13 cellular contexts compared by ENCODE assay signal in the genomic region with DNA sequence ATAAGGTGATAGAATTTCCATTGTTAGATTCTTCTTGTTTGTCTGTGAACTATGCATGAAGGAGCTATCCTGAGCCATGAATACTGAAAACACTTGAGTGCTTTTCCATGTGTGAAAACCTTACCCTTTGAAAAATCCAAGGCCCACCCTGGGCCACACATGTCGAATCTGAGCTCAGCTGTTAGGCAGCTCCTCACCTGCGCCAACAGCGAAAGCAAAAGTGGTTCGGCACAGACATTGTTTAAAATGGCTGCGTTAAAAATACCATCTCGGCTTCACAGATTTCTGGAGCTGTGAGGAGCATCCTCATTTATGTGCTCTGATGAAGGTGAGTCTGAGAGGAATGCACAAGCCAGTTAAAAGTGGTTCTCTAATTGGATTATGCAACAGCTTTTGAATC.
DNase-seq lines count a peak whose midpoint lies in the region; ATAC-seq and TF ChIP-seq lines count a peak whose summit lies in the region.
"Had no signal": no experiment of that assay in that cellular context is flagged by ENCODE, and none has a peak within 500 bp of the region (broad histone marks: within the 10 kb centered on the region; RNA-seq: fewer than 3 reads in every experiment).

No MANE protein-coding gene starts in this region.

- no peak overlapping the region for H3K4me3 ChIP-seq in SK-N-SH (ENCODE audit: low read depth in 2 of 2, low read length in 1 of 2)
- no peak overlapping the region for H3K4me3 ChIP-seq in PC-9
- H3K4me3 ChIP-seq in body of pancreas, result no peak overlapping the region
- H3K4me3 ChIP-seq: BLaER1 treated with 17β-estradiol and CSF1 and Interleukin-3, amounts not matched to agents 10 nM and 100 nM had no signal

- H3K9ac ChIP-seq in SK-N-SH, result no peak overlapping the region
- H3K9ac ChIP-seq: BLaER1 treated with 17β-estradiol and CSF1 and Interleukin-3, amounts not matched to agents 10 nM and 100 nM had no signal

- H3K4me2 ChIP-seq in SK-N-SH (0 out of 2 replicates have a peak overlapping the region, but pooled peaks have one; percentile 14), PC-9 (peak overlapping the region; percentile 20; the same call in 1 of the 2 replicates)
- H3K4me2 ChIP-seq: BLaER1 treated with 17β-estradiol and CSF1 and Interleukin-3, amounts not matched to agents 10 nM and 100 nM had no signal

- CTCF ChIA-PET in SK-N-SH (lab: Yijun Ruan, JAX), result interaction anchor here (1.5 to 4.6 kb wide), 2 partner anchors 10 to 68 kb away, joined by 5 to 24 read pairs; no protein-coding TSS in a partner anchor
- CTCF ChIA-PET in PC-9 (lab: Charles Lee), result no interaction called here

- H3F3A ChIP-seq in SK-N-SH (replicated peaks; ENCODE audit: insufficient read depth) (no peaks in the 10 kb centered on the region), PC-9 (ENCODE audit: insufficient read depth, low read depth) (no peaks in the 10 kb centered on the region)

- H3K9me2 ChIP-seq in SK-N-SH, result no peaks in the 10 kb centered on the region
- no peaks in the 10 kb centered on the region for H3K9me2 ChIP-seq in PC-9 (ENCODE audit: insufficient read depth)

- H3K4me1 ChIP-seq in SK-N-SH (ENCODE audit: control insufficient read depth in 1 of 2, insufficient read depth in 2 of 2, low read depth in 1 of 2, low read length in 1 of 2), result no peaks in the 10 kb centered on the region; a peak in 1 of 4 replicates
- H3K4me1 ChIP-seq in PC-9 (replicated peaks; ENCODE audit: insufficient read depth), result no peaks in the 10 kb centered on the region
- no peaks in the 10 kb centered on the region for H3K4me1 ChIP-seq in body of pancreas
- H3K4me1 ChIP-seq: BLaER1 treated with 17β-estradiol and CSF1 and Interleukin-3, amounts not matched to agents 10 nM and 100 nM had no signal

- no peaks in the 10 kb centered on the region for H3K79me2 ChIP-seq in SK-N-SH (ENCODE audit: insufficient read depth)
- no peaks in the 10 kb centered on the region for H3K79me2 ChIP-seq in PC-9 (ENCODE audit: low read depth)

- TF ChIP-seq EP300 in SK-N-SH (IDR thresholded peaks at IDR 0.05; ENCODE audit: borderline replicate concordance in 1 of 2, low read depth in 1 of 2, low read length in 1 of 2), result no peak

- TF ChIP-seq CTCF in SK-N-SH (IDR thresholded peaks at IDR 0.05), result no peak
- TF ChIP-seq CTCF in PC-9 (conservative IDR thresholded peaks at IDR 0.05), result no peak
- TF ChIP-seq CTCF in body of pancreas (IDR thresholded peaks at IDR 0.05), result no peak

- H4K20me1 ChIP-seq in SK-N-SH (ENCODE audit: insufficient read depth) (no peaks in the 10 kb centered on the region), PC-9 (ENCODE audit: insufficient read depth) (no peaks in the 10 kb centered on the region)
- H4K20me1 ChIP-seq: BLaER1 treated with 17β-estradiol and CSF1 and Interleukin-3, amounts not matched to agents 10 nM and 100 nM had no signal

- H3K27ac ChIP-seq in SK-N-SH (ENCODE audit: low read depth in 2 of 2, low read length in 1 of 2), result no peak overlapping the region
- H3K27ac ChIP-seq in PC-9, result no peak overlapping the region
- no peak overlapping the region for H3K27ac ChIP-seq in body of pancreas
- H3K27ac ChIP-seq: BLaER1 treated with 17β-estradiol and CSF1 and Interleukin-3, amounts not matched to agents 10 nM and 100 nM had no signal

- 0 out of 2 replicates have a peak overlapping the region, but pooled peaks have one; percentile 20 for H2AFZ ChIP-seq in SK-N-SH (ENCODE audit: low read depth)
- H2AFZ ChIP-seq in PC-9, result no peak overlapping the region

- H3K36me3 ChIP-seq in SK-N-SH (replicated peaks in 1 of 2; ENCODE audit: control insufficient read depth in 1 of 2, insufficient read depth in 2 of 2, low read length in 1 of 2) (no peaks in the 10 kb centered on the region), PC-9 (ENCODE audit: low read depth) (no peaks in the 10 kb centered on the region), body of pancreas (replicated peaks in 1 of 2; ENCODE audit: insufficient read depth in 1 of 2, low read depth in 2 of 2) (no peaks in the 10 kb centered on the region)
- H3K36me3 ChIP-seq: BLaER1 treated with 17β-estradiol and CSF1 and Interleukin-3, amounts not matched to agents 10 nM and 100 nM had no signal

- no peak for TF ChIP-seq POLR2A in body of pancreas (IDR thresholded peaks at IDR 0.05)

- no peak for TF ChIP-seq RAD21 in SK-N-SH (IDR thresholded peaks at IDR 0.05; ENCODE audit: low read length)

- ATAC-seq in SK-N-SH treated with all-trans-retinoic acid at 6 μM for 48 hours, result no peak
- no peak for ATAC-seq in body of pancreas
- ATAC-seq: HCT116 had no signal

- POLR2A ChIA-PET in SK-N-SH (lab: Yijun Ruan, JAX), result no interaction called here
- POLR2A ChIA-PET in PC-9 (lab: Charles Lee; ENCODE audit: unreplicated experiment), result no interaction called here

- no TSS peak for BruUV-seq in PC-9 (replicated peaks; lab: Mats Ljungman, UMichigan)

- H3K9me3 ChIP-seq in SK-N-SH (no peaks in the 10 kb centered on the region), PC-9 (ENCODE audit: insufficient read depth, low read depth) (no peaks in the 10 kb centered on the region), body of pancreas (peaks cover 0 to 7% (median 0%) of the 10 kb centered on the region in 3 donors)

- H3K27me3 ChIP-seq in SK-N-SH (ENCODE audit: insufficient read depth), result 0 out of 2 replicates have a peak, but pooled peaks cover 5% of the 10 kb centered on the region
- peaks cover 56% of the 10 kb centered on the region for H3K27me3 ChIP-seq in PC-9 (ENCODE audit: insufficient read depth, low read depth)
- no peaks in the 10 kb centered on the region for H3K27me3 ChIP-seq in body of pancreas
- H3K27me3 ChIP-seq: BLaER1 treated with 17β-estradiol and CSF1 and Interleukin-3, amounts not matched to agents 10 nM and 100 nM had no signal

- 30% methylated on average over 6 of the region's 6 CpGs for WGBS in SK-N-SH (ENCODE audit: low lambda C conversion rate)
- WGBS in body of pancreas, 2 donors, result 61 to 75% methylated on average over 6 of the region's 6 CpGs

- intact Hi-C loops in PC-9 (cut with micrococcal nuclease; ENCODE audit: unreplicated experiment), result no loop called here
- intact Hi-C loops in body of pancreas (cut with DNase I), result no loop called here

- no peak for DNase-seq in SK-N-SH
- no peak for DNase-seq in PC-9
- peak; percentile 13 for DNase-seq in occipital lobe (lab: John Stamatoyannopoulos, UW)
- DNase-seq in activated CD8-positive, alpha-beta memory T cell treated with anti-CD3 and anti-CD28 coated beads for 24 hours, result no peak
- no peak for DNase-seq in NCI-H2171 (lab: John Stamatoyannopoulos, UW)
- no peak for DNase-seq in body of pancreas
- DNase-seq: 8988T; ACHN; CD4-positive, CD25-positive, alpha-beta regulatory T cell; DMS53 had no signal

TF ChIP-seq in SK-N-SH, 30 proteins besides CTCF, POLR2A, EP300 and RAD21 (continues in another document):
- TF ChIP-seq, protein P1, sequence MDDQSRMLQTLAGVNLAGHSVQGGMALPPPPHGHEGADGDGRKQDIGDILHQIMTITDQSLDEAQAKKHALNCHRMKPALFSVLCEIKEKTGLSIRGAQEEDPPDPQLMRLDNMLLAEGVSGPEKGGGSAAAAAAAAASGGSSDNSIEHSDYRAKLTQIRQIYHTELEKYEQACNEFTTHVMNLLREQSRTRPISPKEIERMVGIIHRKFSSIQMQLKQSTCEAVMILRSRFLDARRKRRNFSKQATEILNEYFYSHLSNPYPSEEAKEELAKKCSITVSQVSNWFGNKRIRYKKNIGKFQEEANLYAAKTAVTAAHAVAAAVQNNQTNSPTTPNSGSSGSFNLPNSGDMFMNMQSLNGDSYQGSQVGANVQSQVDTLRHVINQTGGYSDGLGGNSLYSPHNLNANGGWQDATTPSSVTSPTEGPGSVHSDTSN (IDR thresholded peaks at IDR 0.05), result no peak
- TF ChIP-seq RFX5 (IDR thresholded peaks at IDR 0.05; ENCODE audit: low read length) (no peak), RXRA (IDR thresholded peaks at IDR 0.05; ENCODE audit: borderline replicate concordance, low read depth) (no peak), FOXM1 (IDR thresholded peaks at IDR 0.05; ENCODE audit: low read depth) (no peak), GATA2 (CRISPR knock-in tag; IDR thresholded peaks at IDR 0.05) (no peak)
- TF ChIP-seq, protein P2, sequence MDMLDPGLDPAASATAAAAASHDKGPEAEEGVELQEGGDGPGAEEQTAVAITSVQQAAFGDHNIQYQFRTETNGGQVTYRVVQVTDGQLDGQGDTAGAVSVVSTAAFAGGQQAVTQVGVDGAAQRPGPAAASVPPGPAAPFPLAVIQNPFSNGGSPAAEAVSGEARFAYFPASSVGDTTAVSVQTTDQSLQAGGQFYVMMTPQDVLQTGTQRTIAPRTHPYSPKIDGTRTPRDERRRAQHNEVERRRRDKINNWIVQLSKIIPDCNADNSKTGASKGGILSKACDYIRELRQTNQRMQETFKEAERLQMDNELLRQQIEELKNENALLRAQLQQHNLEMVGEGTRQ (IDR thresholded peaks at IDR 0.05; ENCODE audit: borderline replicate concordance, low read depth, low read length), result no peak

TF ChIP-seq in SK-N-SH treated with all-trans-retinoic acid at 6 μM for 48 hours, 23 proteins besides CTCF, POLR2A, EP300 and RAD21 (continues in another document):
- TF ChIP-seq ISL1 (CRISPR knock-in tag; IDR thresholded peaks at IDR 0.05), result no peak
- no peak for TF ChIP-seq BACH2 (CRISPR knock-in tag; IDR thresholded peaks at IDR 0.05; ENCODE audit: borderline replicate concordance)
- TF ChIP-seq CSDC2 (CRISPR knock-in tag; IDR thresholded peaks at IDR 0.05), result no peak
- TF ChIP-seq, protein P3, sequence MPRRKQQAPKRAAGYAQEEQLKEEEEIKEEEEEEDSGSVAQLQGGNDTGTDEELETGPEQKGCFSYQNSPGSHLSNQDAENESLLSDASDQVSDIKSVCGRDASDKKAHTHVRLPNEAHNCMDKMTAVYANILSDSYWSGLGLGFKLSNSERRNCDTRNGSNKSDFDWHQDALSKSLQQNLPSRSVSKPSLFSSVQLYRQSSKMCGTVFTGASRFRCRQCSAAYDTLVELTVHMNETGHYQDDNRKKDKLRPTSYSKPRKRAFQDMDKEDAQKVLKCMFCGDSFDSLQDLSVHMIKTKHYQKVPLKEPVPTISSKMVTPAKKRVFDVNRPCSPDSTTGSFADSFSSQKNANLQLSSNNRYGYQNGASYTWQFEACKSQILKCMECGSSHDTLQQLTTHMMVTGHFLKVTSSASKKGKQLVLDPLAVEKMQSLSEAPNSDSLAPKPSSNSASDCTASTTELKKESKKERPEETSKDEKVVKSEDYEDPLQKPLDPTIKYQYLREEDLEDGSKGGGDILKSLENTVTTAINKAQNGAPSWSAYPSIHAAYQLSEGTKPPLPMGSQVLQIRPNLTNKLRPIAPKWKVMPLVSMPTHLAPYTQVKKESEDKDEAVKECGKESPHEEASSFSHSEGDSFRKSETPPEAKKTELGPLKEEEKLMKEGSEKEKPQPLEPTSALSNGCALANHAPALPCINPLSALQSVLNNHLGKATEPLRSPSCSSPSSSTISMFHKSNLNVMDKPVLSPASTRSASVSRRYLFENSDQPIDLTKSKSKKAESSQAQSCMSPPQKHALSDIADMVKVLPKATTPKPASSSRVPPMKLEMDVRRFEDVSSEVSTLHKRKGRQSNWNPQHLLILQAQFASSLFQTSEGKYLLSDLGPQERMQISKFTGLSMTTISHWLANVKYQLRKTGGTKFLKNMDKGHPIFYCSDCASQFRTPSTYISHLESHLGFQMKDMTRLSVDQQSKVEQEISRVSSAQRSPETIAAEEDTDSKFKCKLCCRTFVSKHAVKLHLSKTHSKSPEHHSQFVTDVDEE (CRISPR knock-in tag; IDR thresholded peaks at IDR 0.05), result no peak
